7 cellular contexts compared by ENCODE assay signal in the genomic region with DNA sequence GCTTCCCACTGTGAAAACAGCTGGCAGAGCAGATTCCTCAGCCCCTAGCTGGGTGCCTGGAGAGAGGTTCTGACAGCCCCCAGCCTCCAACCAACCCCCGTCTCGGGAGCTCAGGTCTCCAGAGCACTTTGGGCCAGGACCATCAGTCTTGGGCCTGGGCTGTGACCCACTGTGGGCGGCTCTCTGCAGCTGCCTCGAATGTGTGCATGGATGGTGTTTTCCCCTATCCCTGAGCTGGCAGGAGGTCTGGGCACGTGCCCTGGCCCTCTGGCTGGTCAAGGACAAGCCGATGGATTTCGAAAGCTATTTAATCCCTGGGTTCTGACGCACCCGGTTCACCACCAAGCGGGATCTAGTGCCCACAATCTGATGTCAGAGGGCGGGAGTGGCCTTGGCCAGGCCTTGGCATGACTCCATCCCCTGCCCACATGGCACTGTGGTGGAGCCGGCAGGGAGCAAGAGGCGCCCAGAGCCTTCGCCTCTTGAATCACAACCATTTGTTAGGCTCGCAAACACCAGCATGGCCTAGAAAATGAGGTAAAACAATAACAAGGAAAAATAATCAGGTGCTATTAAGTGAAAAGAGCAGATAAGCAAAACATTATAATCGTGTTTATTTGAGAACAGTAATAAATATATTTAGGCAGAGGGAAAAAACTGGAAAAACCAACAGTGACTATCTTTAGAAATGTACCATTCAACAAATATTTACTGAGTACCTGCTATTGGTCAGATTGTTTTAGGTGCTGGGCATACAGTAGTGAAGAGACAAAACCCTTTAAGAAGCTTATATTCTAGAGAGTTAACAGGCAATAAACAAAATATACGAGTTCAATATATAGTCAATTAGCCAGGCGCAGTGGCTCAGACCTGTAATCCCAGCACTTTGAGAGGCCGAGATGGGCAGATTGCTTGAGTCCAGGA.
A peak's percentile ranks its signal among the peaks of the same experiment; 100 is the strongest.
DNase-seq lines count a peak whose midpoint lies in the region; ATAC-seq, FAIRE-seq and TF ChIP-seq lines count a peak whose summit lies in the region.

No MANE protein-coding gene starts in this region.

- no peaks in the 10 kb centered on the region for H3K9me3 ChIP-seq in MG63
- H3K9me3 ChIP-seq in K562 (replicated peaks; ENCODE audit: control insufficient read depth, insufficient read depth, low read depth, low read length), result no peaks in the 10 kb centered on the region
- H3K9me3 ChIP-seq in testis, result no peaks in the 10 kb centered on the region

- BruUV-seq in K562 (replicated peaks; lab: Mats Ljungman, UMichigan), result no TSS peak

- TF ChIP-seq EP300 in K562 (IDR thresholded peaks at IDR 0.05; ENCODE audit: low read length), result no peak

- POLR2A ChIA-PET in K562 (lab: Yijun Ruan, JAX), result interaction anchor here (0.6 to 3.2 kb wide), 7 partner anchors 9 to 185 kb away, joined by 3 to 25 read pairs (median 5); a partner anchor contains a TSS

- no peak overlapping the region for H3K4me3 ChIP-seq in MG63
- no peak overlapping the region for H3K4me3 ChIP-seq in K562
- no peak overlapping the region for H3K4me3 ChIP-seq in testis

- H3K4me2 ChIP-seq in K562 (ENCODE audit: insufficient read depth, low read length), result peak overlapping the region; percentile 42; the same call in 1 of the 2 replicates

- H3K27me3 ChIP-seq in MG63 (no peaks in the 10 kb centered on the region), K562 (ENCODE audit: control insufficient read depth in 2 of 2, insufficient read depth in 2 of 2, low read length in 2 of 2) (no peaks in the 10 kb centered on the region), testis (no peaks in the 10 kb centered on the region)

- DNase-seq in MG63 (peak; percentile 98), K562 (ENCODE audit: extremely low read depth in 1 of 4, low spot score in 3 of 4) (no peak), kidney tubule cell (ENCODE audit: low spot score) (peak; percentile 91), testis (peak; percentile 86)

- H2AFZ ChIP-seq in K562 (ENCODE audit: low read depth, low read length), result peak overlapping the region; percentile 85

- 81% methylated on average over 16 of the region's 19 CpGs for WGBS in K562 (ENCODE audit: insufficient coverage, low coverage, missing lambda C conversion rate)
- WGBS in testis, 2 donors, result 72 to 78% methylated on average over 13 to 19 of the region's 19 CpGs

- no peaks in the 10 kb centered on the region for H3K79me2 ChIP-seq in K562 (ENCODE audit: control insufficient read depth, insufficient read depth, low read length)

- CTCF ChIA-PET in K562 (lab: Yijun Ruan, JAX; ENCODE audit: low intra/inter-chr PET ratio), result no interaction called here

- H3K36me3 ChIP-seq in MG63 (no peaks in the 10 kb centered on the region), K562 (ENCODE audit: control insufficient read depth, insufficient read depth, low read length) (no peaks in the 10 kb centered on the region; the same call in 2 of the 3 replicates), testis (ENCODE audit: low read depth, missing control alignments) (no peaks in the 10 kb centered on the region)

- in situ Hi-C loops in K562 (cut with MboI), result no loop called here

- no peak for ATAC-seq in K562
- ATAC-seq in HG03135 (IDR thresholded peaks at IDR 0.05; ENCODE audit: unreplicated experiment), result no peak
- ATAC-seq in HG02981 (IDR thresholded peaks at IDR 0.05; ENCODE audit: unreplicated experiment), result no peak
- no peak for ATAC-seq in HG03196 (IDR thresholded peaks at IDR 0.05; ENCODE audit: unreplicated experiment)

- H3K4me1 ChIP-seq in K562 (replicated peaks in 1 of 2; ENCODE audit: control insufficient read depth in 2 of 2, insufficient read depth in 2 of 2, low read length in 2 of 2) (peaks cover 54 to 66% of the 10 kb centered on the region in 2 experiments), testis (peaks cover 8% of the 10 kb centered on the region)

- intact Hi-C loops in K562 (cut with micrococcal nuclease) (loop anchor here (10.0 kb wide), 1 partner anchor 211 kb away; no protein-coding TSS in a partner anchor), testis (cut with DNase I; ENCODE audit: low total_unique reads) (no loop called here)

- TF ChIP-seq POLR2A in K562 (conservative IDR thresholded peaks at IDR 0.05), result no peak
- no peak for TF ChIP-seq POLR2A in testis (IDR thresholded peaks at IDR 0.05)

- no peaks in the 10 kb centered on the region for H4K20me1 ChIP-seq in K562 (replicated peaks; ENCODE audit: control insufficient read depth, insufficient read depth, low read length)

- peak overlapping the region; percentile 33 to 84; a peak in 3 of 4 replicates for H3K9ac ChIP-seq in K562 (ENCODE audit: insufficient read depth in 1 of 2, low read depth in 2 of 2, low read length in 2 of 2)

- H3K27ac ChIP-seq in K562 (ENCODE audit: extremely low read depth, low read depth, low read length), result peak overlapping the region; percentile 71
- H3K27ac ChIP-seq in testis, result no peak overlapping the region

- no peak for FAIRE-seq in K562 (lab: Jason Lieb, UNC)

- no peaks in the 10 kb centered on the region for H3K9me1 ChIP-seq in K562 (ENCODE audit: control insufficient read depth, insufficient read depth, low read length)

- no peak for TF ChIP-seq RAD21 in K562 (CRISPR knock-in tag; conservative IDR thresholded peaks at IDR 0.05 in 1 of 2, IDR thresholded peaks at IDR 0.05 in 1 of 2)

- TF ChIP-seq CTCF in K562 (IDR thresholded peaks at IDR 0.05 in 2 of 3, conservative IDR thresholded peaks at IDR 0.05 in 1 of 3; ENCODE audit: insufficient read depth in 2 of 3, low read depth in 1 of 3, low read length in 3 of 3) (no peak), testis (IDR thresholded peaks at IDR 0.05) (no peak)

TF ChIP-seq in K562, 482 proteins besides CTCF, POLR2A, EP300 and RAD21 (continues in another document):
- TF ChIP-seq ZFX (CRISPR knock-in tag; IDR thresholded peaks at IDR 0.05), result 0 out of 2 replicates have a peak, but pooled peaks have one; percentile 28
- 0 out of 2 replicates have a peak, but pooled peaks have one; percentile 5 for TF ChIP-seq DPF2 (IDR thresholded peaks at IDR 0.05)
- TF ChIP-seq, protein P1, sequence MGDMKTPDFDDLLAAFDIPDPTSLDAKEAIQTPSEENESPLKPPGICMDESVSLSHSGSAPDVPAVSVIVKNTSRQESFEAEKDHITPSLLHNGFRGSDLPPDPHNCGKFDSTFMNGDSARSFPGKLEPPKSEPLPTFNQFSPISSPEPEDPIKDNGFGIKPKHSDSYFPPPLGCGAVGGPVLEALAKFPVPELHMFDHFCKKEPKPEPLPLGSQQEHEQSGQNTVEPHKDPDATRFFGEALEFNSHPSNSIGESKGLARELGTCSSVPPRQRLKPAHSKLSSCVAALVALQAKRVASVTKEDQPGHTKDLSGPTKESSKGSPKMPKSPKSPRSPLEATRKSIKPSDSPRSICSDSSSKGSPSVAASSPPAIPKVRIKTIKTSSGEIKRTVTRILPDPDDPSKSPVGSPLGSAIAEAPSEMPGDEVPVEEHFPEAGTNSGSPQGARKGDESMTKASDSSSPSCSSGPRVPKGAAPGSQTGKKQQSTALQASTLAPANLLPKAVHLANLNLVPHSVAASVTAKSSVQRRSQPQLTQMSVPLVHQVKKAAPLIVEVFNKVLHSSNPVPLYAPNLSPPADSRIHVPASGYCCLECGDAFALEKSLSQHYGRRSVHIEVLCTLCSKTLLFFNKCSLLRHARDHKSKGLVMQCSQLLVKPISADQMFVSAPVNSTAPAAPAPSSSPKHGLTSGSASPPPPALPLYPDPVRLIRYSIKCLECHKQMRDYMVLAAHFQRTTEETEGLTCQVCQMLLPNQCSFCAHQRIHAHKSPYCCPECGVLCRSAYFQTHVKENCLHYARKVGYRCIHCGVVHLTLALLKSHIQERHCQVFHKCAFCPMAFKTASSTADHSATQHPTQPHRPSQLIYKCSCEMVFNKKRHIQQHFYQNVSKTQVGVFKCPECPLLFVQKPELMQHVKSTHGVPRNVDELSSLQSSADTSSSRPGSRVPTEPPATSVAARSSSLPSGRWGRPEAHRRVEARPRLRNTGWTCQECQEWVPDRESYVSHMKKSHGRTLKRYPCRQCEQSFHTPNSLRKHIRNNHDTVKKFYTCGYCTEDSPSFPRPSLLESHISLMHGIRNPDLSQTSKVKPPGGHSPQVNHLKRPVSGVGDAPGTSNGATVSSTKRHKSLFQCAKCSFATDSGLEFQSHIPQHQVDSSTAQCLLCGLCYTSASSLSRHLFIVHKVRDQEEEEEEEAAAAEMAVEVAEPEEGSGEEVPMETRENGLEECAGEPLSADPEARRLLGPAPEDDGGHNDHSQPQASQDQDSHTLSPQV (IDR thresholded peaks at IDR 0.05), result peak; percentile 68; the same call in 1 of the 2 replicates
- no peak for TF ChIP-seq KAT8 (IDR thresholded peaks at IDR 0.05; ENCODE audit: low read depth)

Comparison
In these comparisons a context has a peak if more than half of its experiments do, and no peak if none do; other contexts are left out.
1. DNase-seq: peak in MG63 (single experiment), kidney tubule cell (single experiment) and testis (single experiment); none in K562 (0 of 4).